29 cellular contexts compared by ENCODE assay signal in genomic region chr1:166612886-166613285, GRCh38.
"Had no signal": no experiment of that assay in that cellular context is flagged by ENCODE, and none has a peak within 500 bp of the region (broad histone marks: within the 10 kb centered on the region; RNA-seq: fewer than 3 reads in every experiment).

No MANE protein-coding gene starts in this region.

- H3K4me3 ChIP-seq: colonic mucosa, coronary artery, dorsolateral prefrontal cortex, esophagus muscularis mucosa, esophagus squamous epithelium, gastrocnemius medialis, gastroesophageal sphincter, heart left ventricle, heart right ventricle, hepatocyte had no signal

- FAIRE-seq: colon, endometrium, endothelial cell of umbilical vein, frontal cortex had no signal

- H3K27me3 ChIP-seq: colonic mucosa, dorsolateral prefrontal cortex, esophagus muscularis mucosa, esophagus squamous epithelium, foreskin keratinocyte, gastrocnemius medialis, gastroesophageal sphincter, heart left ventricle, heart right ventricle, hepatocyte had no signal

- H3K27ac Mint-ChIP-seq: dendritic cell treated with granulocyte-macrophage colony-stimulating factor and Interleukin-4, amounts not matched to agents 40 ng/mL and 50 ng/mL, for 4 days; effector memory CD8-positive, alpha-beta T cell had no signal

- H3K4me2 ChIP-seq: hepatocyte had no signal

- DNase-seq: colonic mucosa; cortex of kidney; dermis blood vessel endothelial cell; dorsolateral prefrontal cortex; effector CD4-positive, alpha-beta T cell; effector CD8-positive, alpha-beta T cell; effector memory CD4-positive, alpha-beta T cell; effector memory CD8-positive, alpha-beta T cell; erythroblast; esophagus squamous epithelium; foreskin fibroblast; foreskin keratinocyte; foreskin melanocyte; gastrocnemius medialis; glutamatergic neuron; head of caudate nucleus; heart left ventricle; heart right ventricle had no signal

- H3K27ac ChIP-seq: colonic mucosa, coronary artery, dorsolateral prefrontal cortex, epithelial cell of prostate, esophagus muscularis mucosa, esophagus squamous epithelium, foreskin keratinocyte, gastrocnemius medialis, gastroesophageal sphincter, heart left ventricle, heart right ventricle, hepatocyte had no signal

- H3K27me3 Mint-ChIP-seq: dendritic cell treated with granulocyte-macrophage colony-stimulating factor and Interleukin-4, amounts not matched to agents 40 ng/mL and 50 ng/mL, for 4 days had no signal

- H3K9me3 ChIP-seq: colonic mucosa, esophagus muscularis mucosa, esophagus squamous epithelium, gastrocnemius medialis, gastroesophageal sphincter, heart left ventricle, heart right ventricle had no signal

- H3K9me3 Mint-ChIP-seq: dendritic cell treated with granulocyte-macrophage colony-stimulating factor and Interleukin-4, amounts not matched to agents 40 ng/mL and 50 ng/mL, for 4 days; effector memory CD8-positive, alpha-beta T cell had no signal

- H3K79me2 ChIP-seq: hepatocyte had no signal

- H3K36me3 ChIP-seq: colonic mucosa, esophagus muscularis mucosa, esophagus squamous epithelium, gastrocnemius medialis, gastroesophageal sphincter, heart left ventricle, heart right ventricle had no signal

- H3K4me3 Mint-ChIP-seq: dendritic cell treated with granulocyte-macrophage colony-stimulating factor and Interleukin-4, amounts not matched to agents 40 ng/mL and 50 ng/mL, for 4 days; effector memory CD8-positive, alpha-beta T cell had no signal

- ATAC-seq: effector memory CD8-positive, alpha-beta T cell; esophagus mucosa; foreskin keratinocyte; gastrocnemius medialis; gastroesophageal sphincter; heart left ventricle; heart right ventricle had no signal

- H3K4me1 ChIP-seq: colonic mucosa, esophagus muscularis mucosa, esophagus squamous epithelium, foreskin keratinocyte, gastrocnemius medialis, gastroesophageal sphincter had no signal

- H2AFZ ChIP-seq: hepatocyte had no signal
